ENCODE assay signal across 19 cellular contexts in genomic region chr10:47076949-47077348, GRCh38.
DNase-seq lines count a peak whose midpoint lies in the region; ATAC-seq and TF ChIP-seq lines count a peak whose summit lies in the region.
"Had no signal": no experiment of that assay in that cellular context is flagged by ENCODE, and none has a peak within 500 bp of the region (broad histone marks: within the 10 kb centered on the region; RNA-seq: fewer than 3 reads in every experiment).

No MANE protein-coding gene starts in this region.

- no peak overlapping the region for H3K56ac ChIP-seq in IMR-90 (ENCODE audit: extremely low read depth, insufficient read depth, low read length)

- H3K4me1 Mint-ChIP-seq in MCF 10A (ENCODE audit: insufficient read depth, unreplicated experiment) = no peaks in the 10 kb centered on the region
- peaks cover 0 to 7% of the 10 kb centered on the region in 2 donors for H3K4me1 Mint-ChIP-seq in natural killer cell treated with Interleukin-12 subunit alpha and Interleukin-12 subunit beta and Interleukin-15 and Interleukin-18, amount 100 ng/mL, for 72 hours (ENCODE audit: low read depth in 2 of 2)

- H3K9ac ChIP-seq in mammary epithelial cell (ENCODE audit: insufficient read depth, low read length) = no peak overlapping the region
- no peak overlapping the region for H3K9ac ChIP-seq in IMR-90 (ENCODE audit: low read depth, low read length)
- H3K9ac ChIP-seq: neural progenitor cell had no signal

- POLR2A ChIA-PET in MCF 10A (lab: Yijun Ruan, JAX) = no interaction called here
- POLR2A ChIA-PET in IMR-90 (lab: Charles Lee; ENCODE audit: unreplicated experiment) = no interaction called here

- H4K5ac ChIP-seq in IMR-90 (ENCODE audit: low read depth, low read length) = peak overlapping the region; percentile 23; the same call in 1 of the 2 replicates

- H3K4me1 ChIP-seq in mammary epithelial cell (ENCODE audit: insufficient read depth, low read length) = no peaks in the 10 kb centered on the region
- H3K4me1 ChIP-seq in IMR-90 (ENCODE audit: control insufficient read depth, insufficient read depth, low read length) = peaks cover 4% of the 10 kb centered on the region
- H3K4me1 ChIP-seq: neural progenitor cell, SJCRH30 had no signal

- H3K23ac ChIP-seq in IMR-90 (ENCODE audit: low read depth, low read length) = no peak overlapping the region

- CTCF ChIA-PET in mammary epithelial cell (lab: Charles Lee; ENCODE audit: low non-redundant PET) = no interaction called here
- CTCF ChIA-PET in MCF 10A (lab: Yijun Ruan, JAX) = interaction anchor here (2.5 kb wide), 1 partner anchor 29 kb away, joined by 6 read pairs; no protein-coding TSS in a partner anchor
- CTCF ChIA-PET in IMR-90 (lab: Yijun Ruan, JAX) = no interaction called here

- no peaks in the 10 kb centered on the region for H3K79me2 ChIP-seq in mammary epithelial cell (ENCODE audit: insufficient read depth, low read length)

- H4K20me1 ChIP-seq in mammary epithelial cell (ENCODE audit: insufficient read depth, low read length) (no peaks in the 10 kb centered on the region), IMR-90 (ENCODE audit: insufficient read depth, low read length) (no peaks in the 10 kb centered on the region)

- H3K27me3 ChIP-seq in mammary epithelial cell (ENCODE audit: insufficient read depth, low read length) (peaks cover 4% of the 10 kb centered on the region), IMR-90 (ENCODE audit: control insufficient read depth, insufficient read depth, low read length) (peaks cover 8% of the 10 kb centered on the region)
- H3K27me3 ChIP-seq: neural progenitor cell, SJCRH30 had no signal

- BruUV-seq in mammary epithelial cell (replicated peaks; lab: Mats Ljungman, UMichigan) (no TSS peak), MCF 10A (replicated peaks; lab: Mats Ljungman, UMichigan) (no TSS peak), IMR-90 (replicated peaks; lab: Mats Ljungman, UMichigan) (no TSS peak)

- H3K36me3 Mint-ChIP-seq in MCF 10A (ENCODE audit: insufficient read depth, unreplicated experiment) = no peaks in the 10 kb centered on the region
- H3K36me3 Mint-ChIP-seq in natural killer cell treated with Interleukin-12 subunit alpha and Interleukin-12 subunit beta and Interleukin-15 and Interleukin-18, amount 100 ng/mL, for 72 hours = no peaks in the 10 kb centered on the region
- H3K36me3 Mint-ChIP-seq: brain, neural progenitor cell had no signal

- no peak overlapping the region for H2AK5ac ChIP-seq in IMR-90 (ENCODE audit: low read depth, low read length)

- H4K8ac ChIP-seq in IMR-90 (ENCODE audit: low read depth in 2 of 2, low read length in 2 of 2) = no peak overlapping the region

- no peak overlapping the region for H4K91ac ChIP-seq in IMR-90 (ENCODE audit: insufficient read depth, low read depth, low read length)

- DNase-seq in mammary epithelial cell (peak; percentile 31), MCF 10A (ENCODE audit: unreplicated experiment) (no peak), IMR-90 (peak; percentile 45), amniotic epithelial cell (ENCODE audit: low read depth) (peak; percentile 83), stromal cell of bone marrow (ENCODE audit: low read depth) (peak; percentile 13), DMS153 (lab: John Stamatoyannopoulos, UW) (no peak)
- no peak for DNase-seq in natural killer cell treated with Interleukin-12 subunit alpha and Interleukin-12 subunit beta and Interleukin-15 and Interleukin-18, amount 100 ng/mL, for 72 hours (ENCODE audit: low spot score)
- DNase-seq: activated naive CD4-positive, alpha-beta T cell treated with anti-CD3 and anti-CD28 coated beads for 36 hours; mesenchymal stem cell; NCI-H2029; NCI-H524 treated with DMSO at 0.1 percent for 48 hours; retina; SJCRH30; substantia nigra; T1000 had no signal

- dilution Hi-C loops in mammary epithelial cell (cut with HindIII; ENCODE audit: low sequenced_read_pairs) (no loop called here), IMR-90 (cut with HindIII; ENCODE audit: low sequenced_read_pairs, unreplicated experiment) (no loop called here)

- no peak overlapping the region for H2BK120ac ChIP-seq in IMR-90 (ENCODE audit: low read depth, low read length)

- H3K4me2 ChIP-seq in mammary epithelial cell (ENCODE audit: insufficient read depth, low read depth, low read length) (no peak overlapping the region), IMR-90 (ENCODE audit: low read depth, low read length) (no peak overlapping the region)
- H3K4me2 ChIP-seq: neural progenitor cell had no signal

- no peaks in the 10 kb centered on the region for H3K79me1 ChIP-seq in IMR-90 (ENCODE audit: low read depth in 1 of 2, low read length in 2 of 2)

- no peak overlapping the region for H3K27ac Mint-ChIP-seq in MCF 10A (ENCODE audit: low read depth, unreplicated experiment)
- no peak overlapping the region for H3K27ac Mint-ChIP-seq in natural killer cell treated with Interleukin-12 subunit alpha and Interleukin-12 subunit beta and Interleukin-15 and Interleukin-18, amount 100 ng/mL, for 72 hours
- H3K27ac Mint-ChIP-seq: activated naive CD4-positive, alpha-beta T cell treated with anti-CD3 and anti-CD28 coated beads for 36 hours; brain; dendritic cell treated with granulocyte-macrophage colony-stimulating factor and Interleukin-4, amounts not matched to agents 40 ng/mL and 50 ng/mL, for 4 days had no signal

- no peak overlapping the region for H2BK5ac ChIP-seq in IMR-90 (ENCODE audit: low read depth, low read length, poor library complexity, severe bottlenecking)

- H3K27me3 Mint-ChIP-seq in MCF 10A (ENCODE audit: insufficient read depth, unreplicated experiment) = peaks cover 37% of the 10 kb centered on the region
- H3K27me3 Mint-ChIP-seq in natural killer cell treated with Interleukin-12 subunit alpha and Interleukin-12 subunit beta and Interleukin-15 and Interleukin-18, amount 100 ng/mL, for 72 hours = peaks cover 17 to 25% of the 10 kb centered on the region in 2 donors

- no peak overlapping the region for H3K4ac ChIP-seq in IMR-90 (ENCODE audit: low read depth, low read length)

- H3K9me3 Mint-ChIP-seq in MCF 10A (ENCODE audit: unreplicated experiment) = no peaks in the 10 kb centered on the region
- H3K9me3 Mint-ChIP-seq in natural killer cell treated with Interleukin-12 subunit alpha and Interleukin-12 subunit beta and Interleukin-15 and Interleukin-18, amount 100 ng/mL, for 72 hours = no peaks in the 10 kb centered on the region
- H3K9me3 Mint-ChIP-seq: activated naive CD4-positive, alpha-beta T cell treated with anti-CD3 and anti-CD28 coated beads for 36 hours; brain; dendritic cell treated with granulocyte-macrophage colony-stimulating factor and Interleukin-4, amounts not matched to agents 40 ng/mL and 50 ng/mL, for 4 days; neural progenitor cell had no signal

- H2BK20ac ChIP-seq in IMR-90 (ENCODE audit: low read depth, low read length) = no peak overlapping the region

- no peak for TF ChIP-seq RAD21 in IMR-90 (IDR thresholded peaks at IDR 0.05; ENCODE audit: low read length)

- in situ Hi-C loops in mammary epithelial cell (cut with MboI; ENCODE audit: low sequenced_read_pairs in 2 of 2) = no loop called here
- in situ Hi-C loops in IMR-90 (cut with MboI; ENCODE audit: low sequenced_read_pairs) = no loop called here

- no peak overlapping the region for H3K27ac ChIP-seq in mammary epithelial cell (ENCODE audit: insufficient read depth, low read depth, low read length)
- H3K27ac ChIP-seq in IMR-90 (ENCODE audit: insufficient read depth, low read length) = no peak overlapping the region
- H3K27ac ChIP-seq: neural progenitor cell, SJCRH30 had no signal

- intact Hi-C loops in mammary epithelial cell (cut with micrococcal nuclease) = no loop called here
- intact Hi-C loops in MCF 10A (cut with micrococcal nuclease) = no loop called here
- intact Hi-C loops in IMR-90 (cut with micrococcal nuclease) = no loop called here

- TF ChIP-seq CTCF in mammary epithelial cell (conservative IDR thresholded peaks at IDR 0.05 in 1 of 2, IDR thresholded peaks at IDR 0.05 in 1 of 2; ENCODE audit: extremely low read depth in 1 of 2, insufficient read depth in 1 of 2, low read depth in 1 of 2, low read length in 2 of 2) (no peak), MCF 10A (IDR thresholded peaks at IDR 0.05; ENCODE audit: unreplicated experiment) (no peak), IMR-90 (conservative IDR thresholded peaks at IDR 0.05; ENCODE audit: low read depth, low read length) (no peak)

- H3K9me3 ChIP-seq in mammary epithelial cell (replicated peaks; ENCODE audit: insufficient read depth, low read length) (no peaks in the 10 kb centered on the region), IMR-90 (ENCODE audit: control insufficient read depth, insufficient read depth, low read length) (peaks cover 3% of the 10 kb centered on the region; the same call in 1 of the 2 replicates)
- H3K9me3 ChIP-seq: SJCRH30 had no signal

- WGBS in mammary epithelial cell (ENCODE audit: low coverage, missing lambda C conversion rate) = 41% methylated on average over 8 of the region's 8 CpGs
- WGBS in IMR-90 (ENCODE audit: extremely low coverage in 2 of 2, insufficient read length in 1 of 2), 2 experiments = no CpG with 5 or more reads among the region's 8 CpGs

- no peak overlapping the region for H2AFZ ChIP-seq in mammary epithelial cell (ENCODE audit: low read depth, low read length)
- H2AFZ ChIP-seq in IMR-90 (replicated peaks; ENCODE audit: low read length, poor library complexity) = no peak overlapping the region
- H2AFZ ChIP-seq: neural progenitor cell had no signal

- H3K4me3 Mint-ChIP-seq in MCF 10A (ENCODE audit: unreplicated experiment) = no peak overlapping the region
- no peak overlapping the region for H3K4me3 Mint-ChIP-seq in natural killer cell treated with Interleukin-12 subunit alpha and Interleukin-12 subunit beta and Interleukin-15 and Interleukin-18, amount 100 ng/mL, for 72 hours
- H3K4me3 Mint-ChIP-seq: activated naive CD4-positive, alpha-beta T cell treated with anti-CD3 and anti-CD28 coated beads for 36 hours; brain; dendritic cell treated with granulocyte-macrophage colony-stimulating factor and Interleukin-4, amounts not matched to agents 40 ng/mL and 50 ng/mL, for 4 days; neural progenitor cell had no signal

- H3K36me3 ChIP-seq in mammary epithelial cell (ENCODE audit: insufficient read depth, low read length) (no peaks in the 10 kb centered on the region), IMR-90 (ENCODE audit: control insufficient read depth, insufficient read depth, low read length) (no peaks in the 10 kb centered on the region)
- H3K36me3 ChIP-seq: neural progenitor cell, SJCRH30 had no signal

- no peak overlapping the region for H2AK9ac ChIP-seq in IMR-90 (replicated peaks; ENCODE audit: low read depth, low read length, poor library complexity)

- ATAC-seq in IMR-90 (ENCODE audit: low read depth) (no peak), HG02588 (IDR thresholded peaks at IDR 0.05; ENCODE audit: unreplicated experiment) (no peak)
- no peak for ATAC-seq in natural killer cell treated with Interleukin-12 subunit alpha and Interleukin-12 subunit beta and Interleukin-15 and Interleukin-18, amount 100 ng/mL, for 72 hours

- no peak overlapping the region for H3K4me3 ChIP-seq in mammary epithelial cell (replicated peaks in 1 of 3; ENCODE audit: insufficient read depth in 1 of 3, low read depth in 2 of 3, low read length in 3 of 3)
- H3K4me3 ChIP-seq in IMR-90 (ENCODE audit: insufficient read depth, low read depth, low read length) = no peak overlapping the region
- H3K4me3 ChIP-seq: neural progenitor cell, SJCRH30 had no signal

- H3K14ac ChIP-seq in IMR-90 (replicated peaks; ENCODE audit: low read depth, low read length) = no peak overlapping the region

- H3K9me1 ChIP-seq in IMR-90 (ENCODE audit: insufficient read depth, low read length) = no peaks in the 10 kb centered on the region; the same call in 1 of the 2 replicates

- H2BK15ac ChIP-seq in IMR-90 (ENCODE audit: low read depth, low read length) = no peak overlapping the region

- TF ChIP-seq POLR2A in IMR-90 (IDR thresholded peaks at IDR 0.05; ENCODE audit: low read depth, low read length) = no peak

- H3K18ac ChIP-seq in IMR-90 (ENCODE audit: low read depth, low read length) = no peak overlapping the region

Comparison
In these comparisons a context has a peak if more than half of its experiments do, and no peak if none do; other contexts are left out.
1. DNase-seq: peak in mammary epithelial cell (single experiment), IMR-90 (single experiment), amniotic epithelial cell (single experiment) and stromal cell of bone marrow (single experiment); none in MCF 10A (single experiment), natural killer cell treated with Interleukin-12 subunit alpha and Interleukin-12 subunit beta and Interleukin-15 and Interleukin-18, amount 100 ng/mL, for 72 hours (single experiment) and DMS153 (single experiment).